24 cellular contexts compared by ENCODE assay signal in the genomic region with DNA sequence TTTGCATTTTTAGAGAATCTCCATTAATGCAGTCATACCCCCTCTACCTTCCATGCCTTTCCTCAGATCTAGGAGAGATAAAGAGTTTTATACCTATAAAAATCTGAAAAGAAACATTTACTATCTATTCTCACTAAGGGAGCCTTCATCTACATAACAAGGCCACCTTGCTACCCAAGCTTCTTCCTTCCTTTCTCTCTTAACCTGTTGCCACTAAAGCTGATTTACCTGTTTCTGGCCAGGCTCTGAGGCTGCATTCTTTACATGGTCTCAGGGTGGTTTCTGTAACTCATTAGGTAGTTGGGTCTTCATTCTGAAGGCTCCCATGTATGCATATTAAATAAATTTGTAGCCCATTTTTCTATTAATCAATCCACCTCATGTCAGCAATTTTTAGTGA.
"Had no signal": no experiment of that assay in that cellular context is flagged by ENCODE, and none has a peak within 500 bp of the region (broad histone marks: within the 10 kb centered on the region; RNA-seq: fewer than 3 reads in every experiment).

No MANE protein-coding gene starts in this region.

- H3K27me3 ChIP-seq: SJSA1 had no signal

- H3K4me1 ChIP-seq: SJSA1 had no signal

- DNase-seq: KBM-7, MV-4-11, NCI-H1048, NCI-H1105, NCI-H1417, NCI-H1436 treated with DMSO at 0.1 percent for 48 hours, NCI-H1694 treated with DMSO at 0.1 percent for 48 hours, NCI-H1930, NCI-H2081, NCI-H2171, NCI-H226, NCI-H446, NCI-H510A, NCI-H524 treated with DMSO at 0.1 percent for 48 hours, NCI-H69, NCI-H774, Right ventricle myocardium superior, RPMI8226, SIG-M5 had no signal

- H3K4me3 ChIP-seq: SJSA1, SK-N-MC had no signal

- FAIRE-seq: HTR-8/SVneo, RCC 7860 had no signal

- H3K36me3 ChIP-seq: SJSA1 had no signal

- H3K9me3 ChIP-seq: SJSA1 had no signal

- H3K27ac ChIP-seq: HL-60, SJSA1, SK-N-MC had no signal
